In the genomic region with DNA sequence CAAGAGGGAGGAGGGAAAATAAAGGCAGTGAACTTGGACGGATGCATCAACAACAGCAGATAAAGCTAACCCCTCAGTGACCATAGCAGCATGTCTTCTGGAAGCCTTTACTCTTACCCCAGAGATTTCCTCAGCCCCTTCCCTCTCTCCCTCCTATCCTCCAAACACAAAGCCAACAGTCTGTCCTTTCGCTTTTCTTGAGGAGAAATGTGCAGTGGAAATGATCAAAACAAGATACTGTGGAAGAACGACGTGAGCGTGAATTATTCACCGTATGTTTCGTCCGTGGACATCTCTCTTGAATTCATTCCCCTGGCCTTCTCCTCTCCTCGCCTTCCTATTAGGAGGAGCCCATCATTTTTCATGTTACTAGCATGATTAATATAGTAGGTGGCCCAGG, we compare ENCODE assay signal across 1 cellular context.
TF ChIP-seq lines count a peak whose summit lies in the region.

No MANE protein-coding gene starts in this region.

TF ChIP-seq in HepG2, 621 proteins besides CTCF, POLR2A, EP300 and RAD21:
- TF ChIP-seq ZNF564 (CRISPR knock-in tag; IDR thresholded peaks at IDR 0.05) (no peak), CBX2 (IDR thresholded peaks at IDR 0.05; ENCODE audit: low read depth, low read length) (peak; percentile 53; the same call in 1 of the 2 replicates), CBX2 (CRISPR knock-in tag; IDR thresholded peaks at IDR 0.05; ENCODE audit: low read depth) (no peak)
